Comparison of ENCODE assay signal across 26 cellular contexts in the genomic region with DNA sequence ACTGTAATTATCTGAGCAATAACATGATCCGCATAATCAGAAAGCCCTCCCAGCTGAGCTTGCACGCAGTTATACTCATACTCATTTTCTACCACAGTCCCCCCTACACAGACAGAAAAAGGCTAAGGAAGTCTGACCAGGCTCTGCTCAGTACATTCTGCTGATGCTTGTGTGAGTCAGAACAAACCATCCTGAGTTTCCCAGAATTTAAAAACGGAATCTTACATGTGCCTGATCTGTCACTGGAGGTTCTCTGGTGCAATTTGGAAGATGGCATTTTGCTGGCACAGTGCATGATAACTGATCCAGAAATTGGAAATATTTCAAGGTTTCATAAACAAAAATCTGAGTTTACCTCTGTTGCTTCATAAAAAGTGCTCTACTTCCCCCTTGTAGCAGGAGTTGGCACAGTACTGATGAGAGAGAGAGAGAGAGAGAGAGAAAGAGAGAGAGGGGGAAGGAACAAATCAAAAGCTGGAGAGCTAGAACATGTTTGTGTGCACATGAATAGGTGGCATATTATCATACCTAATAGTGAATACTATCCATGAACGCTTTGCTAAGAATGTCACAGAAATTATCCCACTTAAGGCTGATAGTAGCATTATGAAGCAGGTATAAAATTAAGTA.
DNase-seq lines count a peak whose midpoint lies in the region; ATAC-seq and TF ChIP-seq lines count a peak whose summit lies in the region.
"Had no signal": no experiment of that assay in that cellular context is flagged by ENCODE, and none has a peak within 500 bp of the region (broad histone marks: within the 10 kb centered on the region; RNA-seq: fewer than 3 reads in every experiment).

No MANE protein-coding gene starts in this region.

- H2BK20ac ChIP-seq in H9 (ENCODE audit: low read depth, low read length, poor library complexity, severe bottlenecking): no peak overlapping the region

- peak overlapping the region; percentile 29 for H3T11ph ChIP-seq in H9 (ENCODE audit: low read length)

- peak overlapping the region; percentile 21 for H3K9ac ChIP-seq in H9 (ENCODE audit: extremely low read depth, insufficient read length, low read length)
- H3K9ac ChIP-seq in stomach smooth muscle (ENCODE audit: low read length in 2 of 2): no peak overlapping the region

- H3K36me3 ChIP-seq in adrenal gland (replicated peaks in 1 of 2) (no peaks in the 10 kb centered on the region), stomach smooth muscle (ENCODE audit: control insufficient read depth in 2 of 2, insufficient read depth in 2 of 2, low read length in 2 of 2) (no peaks in the 10 kb centered on the region)
- H3K36me3 ChIP-seq: breast epithelium, tibial artery had no signal

- H2AK5ac ChIP-seq in H9 (ENCODE audit: insufficient read length, low read length): no peak overlapping the region

- H3K4me1 Mint-ChIP-seq in H9: peaks cover 27 to 34% of the 10 kb centered on the region in 2 experiments
- no peaks in the 10 kb centered on the region for H3K4me1 Mint-ChIP-seq in natural killer cell
- H3K4me1 Mint-ChIP-seq: CD8-positive, alpha-beta memory T cell had no signal

- TF ChIP-seq CTCF in H9 (conservative IDR thresholded peaks at IDR 0.05): no peak
- TF ChIP-seq CTCF in adrenal gland (IDR thresholded peaks at IDR 0.05): peak in 1 of 6 experiments; percentile 18
- no peak for TF ChIP-seq CTCF in fibroblast of mammary gland (conservative IDR thresholded peaks at IDR 0.05; ENCODE audit: control insufficient read depth, insufficient read depth, low read depth, low read length)
- TF ChIP-seq CTCF in natural killer cell (IDR thresholded peaks at IDR 0.05): no peak

- H3K23ac ChIP-seq in H9 (ENCODE audit: insufficient read length, low read depth, low read length): no peak overlapping the region

- no peak overlapping the region for H4K91ac ChIP-seq in H9 (ENCODE audit: insufficient read length, low read depth, low read length)

- H3K4me3 Mint-ChIP-seq in H9: no peak overlapping the region
- H3K4me3 Mint-ChIP-seq in natural killer cell: no peak overlapping the region
- H3K4me3 Mint-ChIP-seq: activated naive CD8-positive, alpha-beta T cell; CD8-positive, alpha-beta memory T cell; T-helper 2 cell treated with Interferon-gamma antibody and Interleukin-4, amounts not matched to agents 5 μg/mL and 100 μg/mL, for 36 hours had no signal

- H3K36me3 Mint-ChIP-seq in H9 (ENCODE audit: insufficient read depth in 1 of 3, low read depth in 3 of 3) (peaks cover 4 to 6% (median 5%) of the 10 kb centered on the region in 3 experiments; a peak in 5 of 7 replicates), natural killer cell (no peaks in the 10 kb centered on the region)
- H3K36me3 Mint-ChIP-seq: activated naive CD8-positive, alpha-beta T cell; CD8-positive, alpha-beta memory T cell had no signal

- H4K20me1 ChIP-seq in H9 (ENCODE audit: control insufficient read depth, insufficient read depth, insufficient read length): no peaks in the 10 kb centered on the region

- H3K9me3 ChIP-seq in H9 (ENCODE audit: control insufficient read depth, low read depth, low read length) (no peaks in the 10 kb centered on the region), adrenal gland (replicated peaks in 1 of 3) (no peaks in the 10 kb centered on the region), stomach smooth muscle (ENCODE audit: control insufficient read depth in 2 of 2, low read length in 2 of 2) (no peaks in the 10 kb centered on the region)
- H3K9me3 ChIP-seq: breast epithelium, tibial artery had no signal

- H3K9me3 Mint-ChIP-seq in H9 (peaks cover 6 to 11% of the 10 kb centered on the region in 2 experiments; a peak in 4 of 5 replicates), natural killer cell (peaks cover 9 to 13% of the 10 kb centered on the region in 2 donors)

- ATAC-seq in natural killer cell (no peak), GM18868 (IDR thresholded peaks at IDR 0.05; ENCODE audit: unreplicated experiment) (no peak), left ventricle myocardium superior (no peak)

- no peaks in the 10 kb centered on the region for H3K79me2 ChIP-seq in H9 (ENCODE audit: insufficient read depth, low read length)

- H2BK5ac ChIP-seq in H9 (ENCODE audit: insufficient read length, low read length): no peak overlapping the region

- intact Hi-C loops in adrenal gland (cut with DNase I): no loop called here
- intact Hi-C loops in natural killer cell (cut with micrococcal nuclease): no loop called here
- intact Hi-C loops in left ventricle myocardium superior (cut with micrococcal nuclease): no loop called here

- H3K56ac ChIP-seq in H9 (ENCODE audit: insufficient read length, low read depth, low read length): no peak overlapping the region

- peaks cover 4% of the 10 kb centered on the region; the same call in 1 of the 2 replicates for H3K4me1 ChIP-seq in H9 (ENCODE audit: insufficient read depth, low read length)
- peaks cover 0 to 18% of the 10 kb centered on the region in 2 donors for H3K4me1 ChIP-seq in adrenal gland (replicated peaks in 1 of 2)
- H3K4me1 ChIP-seq in stomach smooth muscle (ENCODE audit: control insufficient read depth, insufficient read depth, low read length): peaks cover 9% of the 10 kb centered on the region
- H3K4me1 ChIP-seq: breast epithelium had no signal

- no peak overlapping the region for H3K4ac ChIP-seq in H9 (ENCODE audit: low read depth, low read length)

- H3K27ac Mint-ChIP-seq in H9 (peak overlapping the region in 1 of 3 experiments; percentile 46; a peak in 3 of 7 replicates), natural killer cell (no peak overlapping the region)
- H3K27ac Mint-ChIP-seq: activated naive CD8-positive, alpha-beta T cell; activated T-helper 2 cell treated with anti-CD3 and anti-CD28 coated beads, Interferon-gamma antibody, Interleukin-2, Interleukin-4, amounts not matched to agents 10 μg/mL and 5 μg/mL and 100 μg/mL, durations not matched to agents 14 hours and 24 hours and 36 hours; CD8-positive, alpha-beta memory T cell; T-helper 2 cell treated with Interferon-gamma antibody and Interleukin-4, amounts not matched to agents 5 μg/mL and 100 μg/mL, for 36 hours had no signal

- H3K27me3 ChIP-seq in H9 (ENCODE audit: insufficient read depth, low read length): no peaks in the 10 kb centered on the region
- H3K27me3 ChIP-seq in adrenal gland: no peaks in the 10 kb centered on the region
- H3K27me3 ChIP-seq in stomach smooth muscle (ENCODE audit: control insufficient read depth in 1 of 2, insufficient read depth in 2 of 2, low read length in 2 of 2): no peaks in the 10 kb centered on the region
- H3K27me3 ChIP-seq: breast epithelium, tibial artery had no signal

- WGBS in H9 (ENCODE audit: extremely low coverage, insufficient read length, low lambda C conversion rate): no CpG with 5 or more reads among the region's 4 CpGs
- 55 to 70% (median 61%) methylated on average over 4 of the region's 4 CpGs for WGBS in adrenal gland, 4 donors

- H3K23me2 ChIP-seq in H9 (ENCODE audit: insufficient read length, low read depth, low read length, poor library complexity, severe bottlenecking): no peaks in the 10 kb centered on the region

- H2AFZ ChIP-seq in H9 (ENCODE audit: low read length): no peak overlapping the region

- H2BK120ac ChIP-seq in H9 (ENCODE audit: low read depth, low read length, poor library complexity, severe bottlenecking): no peak overlapping the region

- H3K4me3 ChIP-seq in adrenal gland (no peak overlapping the region), fibroblast of mammary gland (ENCODE audit: control insufficient read depth, low read depth, low read length) (no peak overlapping the region), stomach smooth muscle (ENCODE audit: low read length in 2 of 2) (no peak overlapping the region)
- H3K4me3 ChIP-seq: breast epithelium, coronary artery, lung, tibial artery had no signal

- H2BK12ac ChIP-seq in H9 (ENCODE audit: insufficient read length, low read depth, low read length): no peak overlapping the region

- no peak overlapping the region for H2BK15ac ChIP-seq in H9 (ENCODE audit: low read depth, low read length)

- no peak overlapping the region for H3K14ac ChIP-seq in H9 (ENCODE audit: insufficient read depth, low read length)

- peak in 1 of 2 donors; percentile 30 for TF ChIP-seq POLR2A in adrenal gland (IDR thresholded peaks at IDR 0.05)

- DNase-seq in H9 (no peak), adrenal gland (peak; percentile 17 to 77 (median 56)), fibroblast of mammary gland (ENCODE audit: low read depth) (peak; percentile 85), natural killer cell (no peak), NCI-H2171 (lab: John Stamatoyannopoulos, UW) (no peak), left ventricle myocardium superior (no peak)
- DNase-seq: activated CD4-positive, alpha-beta T cell treated with anti-CD3 and anti-CD28 coated beads, Interleukin-2, amount 50 U/mL, for 4 hours; activated CD8-positive, alpha-beta memory T cell treated with anti-CD3 and anti-CD28 coated beads, Interleukin-2, amount 50 U/mL, for 4 hours; CD8-positive, alpha-beta memory T cell; DMS53; foreskin fibroblast; hippocampal formation; islet precursor cell; NCI-H524; stimulated activated CD4-positive, alpha-beta T cell treated with anti-CD3 and anti-CD28 coated beads, Interleukin-2, amount 100 ng/mL, for 48 hours; stimulated activated naive CD4-positive, alpha-beta T cell; tibial artery had no signal

- no peak overlapping the region for H3K18ac ChIP-seq in H9 (ENCODE audit: insufficient read length, low read depth, low read length)

- no peaks in the 10 kb centered on the region for H3K27me3 Mint-ChIP-seq in H9 (ENCODE audit: low read depth)
- no peaks in the 10 kb centered on the region for H3K27me3 Mint-ChIP-seq in natural killer cell (ENCODE audit: low read depth in 2 of 2)
- H3K27me3 Mint-ChIP-seq: activated naive CD8-positive, alpha-beta T cell; CD8-positive, alpha-beta memory T cell had no signal

- H3K27ac ChIP-seq in H9 (ENCODE audit: insufficient read length, low read depth, low read length) (peak overlapping the region; percentile 61), adrenal gland (peak overlapping the region in 4 of 5 donors; percentile 36 to 70 (median 58)), stomach smooth muscle (ENCODE audit: low read length) (peak overlapping the region; percentile 41)
- H3K27ac ChIP-seq: breast epithelium, coronary artery, RWPE1, tibial artery had no signal

- H3K4me2 ChIP-seq in H9 (ENCODE audit: insufficient read depth, insufficient read length, low read length): no peak overlapping the region

- no peaks in the 10 kb centered on the region for H3K79me1 ChIP-seq in H9 (ENCODE audit: insufficient read depth, low read depth, low read length, poor library complexity, severe bottlenecking)

- no peak overlapping the region for H4K5ac ChIP-seq in H9 (ENCODE audit: insufficient read length, low read depth, low read length)

- H4K8ac ChIP-seq in H9 (replicated peaks; ENCODE audit: insufficient read length, low read depth, low read length): no peak overlapping the region

Comparison
In these comparisons a context has a peak if more than half of its experiments do, and no peak if none do; other contexts are left out.
1. DNase-seq: peak in adrenal gland (7 of 7) and fibroblast of mammary gland (single experiment); none in H9 (single experiment), natural killer cell (single experiment), NCI-H2171 (single experiment) and left ventricle myocardium superior (single experiment).
2. Peak in every context shown above with its lines, with median percentiles within 50 percentile points of each other: H3K27ac ChIP-seq.